In genomic region chr1:235266325-235266724, GRCh38 we compare ENCODE assay signal across 13 cellular contexts.
DNase-seq lines count a peak whose midpoint lies in the region; ATAC-seq and TF ChIP-seq lines count a peak whose summit lies in the region.
"Had no signal": no experiment of that assay in that cellular context is flagged by ENCODE, and none has a peak within 500 bp of the region (broad histone marks: within the 10 kb centered on the region; RNA-seq: fewer than 3 reads in every experiment).

No MANE protein-coding gene starts in this region.

- BruUV-seq in IMR-90 (replicated peaks; lab: Mats Ljungman, UMichigan), result no TSS peak

- TF ChIP-seq RAD21 in IMR-90 (IDR thresholded peaks at IDR 0.05; ENCODE audit: low read length), result no peak

- no peaks in the 10 kb centered on the region for H3K9me3 Mint-ChIP-seq in memory B cell
- H3K9me3 Mint-ChIP-seq: CD14-positive monocyte had no signal

- H3K4me3 ChIP-seq in IMR-90 (ENCODE audit: insufficient read depth, low read depth, low read length), result no peak overlapping the region
- H3K4me3 ChIP-seq in body of pancreas, result no peak overlapping the region
- H3K4me3 ChIP-seq in right atrium auricular region, result no peak overlapping the region

- H3K23ac ChIP-seq in IMR-90 (ENCODE audit: low read depth, low read length), result no peak overlapping the region

- no peak overlapping the region for H2AK5ac ChIP-seq in IMR-90 (ENCODE audit: low read depth, low read length)

- TF ChIP-seq CTCF in IMR-90 (conservative IDR thresholded peaks at IDR 0.05; ENCODE audit: low read depth, low read length) (no peak), body of pancreas (IDR thresholded peaks at IDR 0.05) (no peak), right atrium auricular region (IDR thresholded peaks at IDR 0.05) (no peak)

- H4K8ac ChIP-seq in IMR-90 (ENCODE audit: low read depth in 2 of 2, low read length in 2 of 2), result no peak overlapping the region

- no peaks in the 10 kb centered on the region for H3K27me3 ChIP-seq in IMR-90 (ENCODE audit: control insufficient read depth, insufficient read depth, low read length)
- no peaks in the 10 kb centered on the region for H3K27me3 ChIP-seq in body of pancreas
- no peaks in the 10 kb centered on the region for H3K27me3 ChIP-seq in right atrium auricular region

- peaks cover 32% of the 10 kb centered on the region for H3K4me1 Mint-ChIP-seq in memory B cell

- H3K27ac ChIP-seq in IMR-90 (ENCODE audit: insufficient read depth, low read length) (no peak overlapping the region), body of pancreas (no peak overlapping the region), right atrium auricular region (no peak overlapping the region)

- DNase-seq in COR-L47 (lab: John Stamatoyannopoulos, UW), result peak; percentile 14
- no peak for DNase-seq in IMR-90
- DNase-seq in body of pancreas, result no peak
- no peak for DNase-seq in memory B cell (ENCODE audit: low spot score in 2 of 2)
- DNase-seq in NCI-H1694 (lab: John Stamatoyannopoulos, UW), result no peak
- DNase-seq in right atrium auricular region (ENCODE audit: low spot score), result no peak
- DNase-seq: head of caudate nucleus, kidney, NCI-H526 treated with DMSO at 0.1 percent for 48 hours, posterior cingulate gyrus, SW 1271 had no signal

- H3K9me3 ChIP-seq in IMR-90 (ENCODE audit: control insufficient read depth, insufficient read depth, low read length), result no peaks in the 10 kb centered on the region
- H3K9me3 ChIP-seq in body of pancreas, result no peaks in the 10 kb centered on the region
- H3K9me3 ChIP-seq in right atrium auricular region, result no peaks in the 10 kb centered on the region

- H3K36me3 ChIP-seq in IMR-90 (ENCODE audit: control insufficient read depth, insufficient read depth, low read length) (no peaks in the 10 kb centered on the region), body of pancreas (replicated peaks in 1 of 2; ENCODE audit: insufficient read depth in 1 of 2, low read depth in 2 of 2) (no peaks in the 10 kb centered on the region), right atrium auricular region (no peaks in the 10 kb centered on the region)

- POLR2A ChIA-PET in IMR-90 (lab: Charles Lee; ENCODE audit: unreplicated experiment), result no interaction called here

- H3K4me1 ChIP-seq in IMR-90 (ENCODE audit: control insufficient read depth, insufficient read depth, low read length) (peaks cover 4% of the 10 kb centered on the region), body of pancreas (peaks cover 22% of the 10 kb centered on the region), right atrium auricular region (peaks cover 0 to 16% of the 10 kb centered on the region in 2 donors)

- peaks cover 10% of the 10 kb centered on the region for H3K9me1 ChIP-seq in IMR-90 (ENCODE audit: insufficient read depth, low read length)

- H3K27me3 Mint-ChIP-seq in memory B cell, result no peaks in the 10 kb centered on the region

- no peak overlapping the region for H3K9ac ChIP-seq in IMR-90 (ENCODE audit: low read depth, low read length)

- peaks cover 23 to 59% of the 10 kb centered on the region in 2 experiments for H3K79me1 ChIP-seq in IMR-90 (ENCODE audit: low read depth in 1 of 2, low read length in 2 of 2)

- peaks cover 4% of the 10 kb centered on the region for H3K36me3 Mint-ChIP-seq in memory B cell

- H4K20me1 ChIP-seq in IMR-90 (ENCODE audit: insufficient read depth, low read length), result peaks cover 72% of the 10 kb centered on the region

- no peak overlapping the region for H3K56ac ChIP-seq in IMR-90 (ENCODE audit: extremely low read depth, insufficient read depth, low read length)

- ATAC-seq in IMR-90 (ENCODE audit: low read depth), result no peak
- peak; percentile 47 for ATAC-seq in body of pancreas
- no peak for ATAC-seq in memory B cell (ENCODE audit: low read depth)
- ATAC-seq in GM19397 (IDR thresholded peaks at IDR 0.05; ENCODE audit: unreplicated experiment), result no peak

- H2AK9ac ChIP-seq in IMR-90 (replicated peaks; ENCODE audit: low read depth, low read length, poor library complexity), result no peak overlapping the region

- H3K14ac ChIP-seq in IMR-90 (replicated peaks; ENCODE audit: low read depth, low read length), result no peak overlapping the region

- H4K5ac ChIP-seq in IMR-90 (ENCODE audit: low read depth, low read length), result no peak overlapping the region

- no CpG with 5 or more reads among the region's 1 CpG for WGBS in IMR-90 (ENCODE audit: extremely low coverage in 2 of 2, insufficient read length in 1 of 2), 2 experiments
- WGBS in body of pancreas, 2 donors, result 37 to 41% methylated on average over 1 of the region's 1 CpG

- dilution Hi-C loops in IMR-90 (cut with HindIII; ENCODE audit: low sequenced_read_pairs, unreplicated experiment), result no loop called here

- no peak overlapping the region for H3K4ac ChIP-seq in IMR-90 (ENCODE audit: low read depth, low read length)

- H2BK15ac ChIP-seq in IMR-90 (ENCODE audit: low read depth, low read length), result no peak overlapping the region

- H2BK5ac ChIP-seq in IMR-90 (ENCODE audit: low read depth, low read length, poor library complexity, severe bottlenecking), result no peak overlapping the region

- in situ Hi-C loops in IMR-90 (cut with MboI; ENCODE audit: low sequenced_read_pairs), result no loop called here

- no peak overlapping the region for H2BK20ac ChIP-seq in IMR-90 (ENCODE audit: low read depth, low read length)

- H4K91ac ChIP-seq in IMR-90 (ENCODE audit: insufficient read depth, low read depth, low read length), result no peak overlapping the region

- intact Hi-C loops in IMR-90 (cut with micrococcal nuclease) (no loop called here), body of pancreas (cut with DNase I) (loop anchor here (10.0 kb wide), 1 partner anchor 58 kb away; the partner anchor contains the start of genes ARID4B and GGPS1)

- H2AFZ ChIP-seq in IMR-90 (replicated peaks; ENCODE audit: low read length, poor library complexity), result no peak overlapping the region

- H3K4me3 Mint-ChIP-seq in memory B cell, result no peak overlapping the region
- H3K4me3 Mint-ChIP-seq: CD14-positive monocyte had no signal

- no peak overlapping the region for H2BK120ac ChIP-seq in IMR-90 (ENCODE audit: low read depth, low read length)

- H3K18ac ChIP-seq in IMR-90 (ENCODE audit: low read depth, low read length), result no peak overlapping the region

- H3K4me2 ChIP-seq in IMR-90 (ENCODE audit: low read depth, low read length), result no peak overlapping the region

- TF ChIP-seq POLR2A in IMR-90 (IDR thresholded peaks at IDR 0.05; ENCODE audit: low read depth, low read length) (no peak), body of pancreas (IDR thresholded peaks at IDR 0.05) (no peak)

- CTCF ChIA-PET in IMR-90 (lab: Yijun Ruan, JAX), result no interaction called here

- H3K27ac Mint-ChIP-seq in memory B cell, result peak overlapping the region; percentile 82

TF ChIP-seq in IMR-90, 13 proteins besides CTCF, POLR2A, EP300 and RAD21:
- TF ChIP-seq FOS (IDR thresholded peaks at IDR 0.05; ENCODE audit: low read depth, low read length) (no peak), ELK1 (IDR thresholded peaks at IDR 0.05; ENCODE audit: borderline replicate concordance, low read depth, low read length) (no peak), RCOR1 (IDR thresholded peaks at IDR 0.05; ENCODE audit: insufficient replicate concordance, low read length) (no peak), RFX5 (IDR thresholded peaks at IDR 0.05; ENCODE audit: low read depth, low read length) (peak; percentile 45; the same call in 1 of the 2 replicates)
TF ChIP-seq in IMR-90: peak in this region for 1.
